Comparison of ENCODE assay signal across 8 cellular contexts in the genomic region with DNA sequence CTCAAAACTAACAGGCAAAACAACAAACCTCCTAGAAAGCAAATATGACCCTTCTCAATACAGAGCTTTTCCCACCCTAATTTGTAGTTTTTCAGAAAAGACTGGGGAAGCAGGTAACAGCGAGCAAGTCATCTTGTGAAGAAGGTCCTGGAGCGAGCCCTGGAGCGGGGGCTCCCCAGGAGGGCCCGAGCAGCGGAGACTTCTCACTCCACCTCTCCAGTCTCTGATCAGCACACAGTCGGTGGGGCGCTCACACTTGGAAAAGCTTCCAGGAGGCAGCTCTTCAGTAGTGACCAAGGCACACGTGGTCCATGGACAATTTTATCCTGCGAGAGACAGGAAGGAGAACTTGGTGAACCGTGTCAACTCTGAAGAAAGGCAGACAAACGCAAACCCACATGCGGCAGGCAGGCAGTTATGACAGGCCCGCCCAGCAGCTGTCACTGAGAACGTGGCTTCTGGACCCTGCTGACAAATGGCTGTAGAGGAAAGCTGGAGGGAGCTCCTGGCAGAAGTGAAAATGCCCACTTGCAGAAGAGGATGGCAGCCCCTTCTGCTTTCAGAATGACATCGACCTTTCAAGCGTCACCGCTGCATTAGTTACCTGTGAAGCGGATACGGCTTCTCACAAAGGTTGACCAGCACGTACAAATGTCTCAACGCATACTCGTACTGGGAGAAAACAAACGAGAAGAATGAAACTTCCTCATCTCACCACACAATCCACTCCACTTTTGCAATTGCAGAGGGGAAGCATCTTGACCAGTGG. TPM values are rescaled to one million over a fixed set of nuclear protein-coding genes. Genes with fewer than 3 reads are reported as not detected.
A peak's percentile ranks its signal among the peaks of the same experiment; 100 is the strongest.
DNase-seq lines count a peak whose midpoint lies in the region; ATAC-seq lines count a peak whose summit lies in the region.

No MANE protein-coding gene starts in this region.

- H3K27ac Mint-ChIP-seq in activated T-helper 17 cell treated with anti-CD3 and anti-CD28 coated beads, Interleukin-2, amount 50 U/mL, for 72 hours = no peak overlapping the region

- peak; percentile 94 for ATAC-seq in GM18502 (IDR thresholded peaks at IDR 0.05; ENCODE audit: poor library complexity, unreplicated experiment)
- peak; percentile 94 for ATAC-seq in GM21723 (IDR thresholded peaks at IDR 0.05; ENCODE audit: unreplicated experiment)
- no peak for ATAC-seq in activated T-helper 17 cell treated with anti-CD3 and anti-CD28 coated beads, Interleukin-2, amount 50 U/mL, for 72 hours (replicated peaks)

- H3K4me3 Mint-ChIP-seq in activated T-helper 17 cell treated with anti-CD3 and anti-CD28 coated beads, Interleukin-2, amount 50 U/mL, for 72 hours = no peak overlapping the region

- H3K27me3 Mint-ChIP-seq in activated T-helper 17 cell treated with anti-CD3 and anti-CD28 coated beads, Interleukin-2, amount 50 U/mL, for 72 hours = peaks cover 6% of the 10 kb centered on the region

- no peaks in the 10 kb centered on the region for H3K9me3 Mint-ChIP-seq in activated T-helper 17 cell treated with anti-CD3 and anti-CD28 coated beads, Interleukin-2, amount 50 U/mL, for 72 hours

- no peaks in the 10 kb centered on the region for H3K4me1 Mint-ChIP-seq in activated T-helper 17 cell treated with anti-CD3 and anti-CD28 coated beads, Interleukin-2, amount 50 U/mL, for 72 hours

- no peaks in the 10 kb centered on the region for H3K36me3 Mint-ChIP-seq in activated T-helper 17 cell treated with anti-CD3 and anti-CD28 coated beads, Interleukin-2, amount 50 U/mL, for 72 hours (ENCODE audit: low read depth)

- peak; percentile 49 to 55 for DNase-seq in Kasumi-1 (lab: John Stamatoyannopoulos, UW)
- peak; percentile 46 for DNase-seq in left kidney (ENCODE audit: low read depth, low spot score)
- DNase-seq in stimulated activated CD4-positive, alpha-beta T cell treated with anti-CD3 and anti-CD28 coated beads, Interleukin-4, amount 100 ng/mL, for 24 hours = no peak
- DNase-seq in HCEC 1CT = no peak
- DNase-seq in hepatic stellate cell (ENCODE audit: low spot score) = no peak

RNA-seq across cellular contexts. Expression of a gene that starts 44.2 kb away (rescaled TPM):
- 10 to 100 TPM in 1 of 2 donors, 1 to 10 TPM in 1; 3.6 to 16.5 TPM for total RNA-seq in activated T-helper 17 cell treated with anti-CD3 and anti-CD28 coated beads, Interleukin-2, amount 50 U/mL, for 72 hours

Comparison
In these comparisons a context has a peak if more than half of its experiments do, and no peak if none do; other contexts are left out.
1. DNase-seq: peak in Kasumi-1 (2 of 2) and left kidney (single experiment); none in stimulated activated CD4-positive, alpha-beta T cell treated with anti-CD3 and anti-CD28 coated beads, Interleukin-4, amount 100 ng/mL, for 24 hours (single experiment), HCEC 1CT (single experiment) and hepatic stellate cell (single experiment).